Comparison of ENCODE assay signal across 1 cellular context in the genomic region with DNA sequence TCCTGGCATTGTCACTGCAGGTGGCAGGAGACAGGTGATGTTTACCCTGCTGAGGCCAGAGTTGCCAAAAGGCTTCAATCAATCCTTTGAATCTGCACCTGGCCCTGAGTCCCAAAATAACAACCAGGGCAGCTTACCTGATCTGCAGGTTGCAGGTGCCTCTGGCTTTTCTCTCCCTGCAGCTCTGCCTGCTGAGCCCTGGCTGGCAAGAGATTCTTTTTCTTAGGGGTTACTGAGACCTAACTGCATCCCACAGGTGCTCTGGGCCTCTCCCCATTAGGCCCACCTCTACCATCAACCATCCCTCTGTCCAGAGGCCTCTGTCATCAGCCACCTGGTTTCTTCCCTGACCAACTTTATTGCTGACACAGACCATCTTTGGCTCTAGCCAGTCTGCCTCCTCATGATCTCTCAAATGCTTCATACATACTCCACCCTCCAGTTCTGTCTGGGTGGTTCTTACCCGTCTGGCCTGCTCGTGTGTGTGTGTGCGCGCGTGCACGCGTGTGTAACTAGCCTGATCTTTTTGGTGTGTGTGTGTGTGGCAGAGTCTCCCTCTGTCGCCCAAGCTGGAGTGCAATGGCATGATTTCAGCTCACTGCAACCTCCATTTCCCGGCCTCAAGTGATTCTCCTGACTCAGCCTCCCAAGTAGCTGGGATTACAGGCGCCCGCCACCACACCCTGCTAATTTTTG.
TF ChIP-seq lines count a peak whose summit lies in the region.

No MANE protein-coding gene starts in this region.

TF ChIP-seq in WTC11, 78 proteins besides CTCF, POLR2A, EP300 and RAD21 (continued from another document):
- no peak for TF ChIP-seq NFYB (CRISPR knock-in tag; conservative IDR thresholded peaks at IDR 0.05; ENCODE audit: low read depth)
- no peak for TF ChIP-seq ELF4 (CRISPR knock-in tag; IDR thresholded peaks at IDR 0.05; ENCODE audit: low read depth)
- no peak for TF ChIP-seq MAX (CRISPR knock-in tag; IDR thresholded peaks at IDR 0.05)
- TF ChIP-seq, protein P1, sequence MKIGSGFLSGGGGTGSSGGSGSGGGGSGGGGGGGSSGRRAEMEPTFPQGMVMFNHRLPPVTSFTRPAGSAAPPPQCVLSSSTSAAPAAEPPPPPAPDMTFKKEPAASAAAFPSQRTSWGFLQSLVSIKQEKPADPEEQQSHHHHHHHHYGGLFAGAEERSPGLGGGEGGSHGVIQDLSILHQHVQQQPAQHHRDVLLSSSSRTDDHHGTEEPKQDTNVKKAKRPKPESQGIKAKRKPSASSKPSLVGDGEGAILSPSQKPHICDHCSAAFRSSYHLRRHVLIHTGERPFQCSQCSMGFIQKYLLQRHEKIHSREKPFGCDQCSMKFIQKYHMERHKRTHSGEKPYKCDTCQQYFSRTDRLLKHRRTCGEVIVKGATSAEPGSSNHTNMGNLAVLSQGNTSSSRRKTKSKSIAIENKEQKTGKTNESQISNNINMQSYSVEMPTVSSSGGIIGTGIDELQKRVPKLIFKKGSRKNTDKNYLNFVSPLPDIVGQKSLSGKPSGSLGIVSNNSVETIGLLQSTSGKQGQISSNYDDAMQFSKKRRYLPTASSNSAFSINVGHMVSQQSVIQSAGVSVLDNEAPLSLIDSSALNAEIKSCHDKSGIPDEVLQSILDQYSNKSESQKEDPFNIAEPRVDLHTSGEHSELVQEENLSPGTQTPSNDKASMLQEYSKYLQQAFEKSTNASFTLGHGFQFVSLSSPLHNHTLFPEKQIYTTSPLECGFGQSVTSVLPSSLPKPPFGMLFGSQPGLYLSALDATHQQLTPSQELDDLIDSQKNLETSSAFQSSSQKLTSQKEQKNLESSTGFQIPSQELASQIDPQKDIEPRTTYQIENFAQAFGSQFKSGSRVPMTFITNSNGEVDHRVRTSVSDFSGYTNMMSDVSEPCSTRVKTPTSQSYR (CRISPR knock-in tag; IDR thresholded peaks at IDR 0.05), result no peak
- no peak for TF ChIP-seq JAZF1 (CRISPR knock-in tag; IDR thresholded peaks at IDR 0.05)
- no peak for TF ChIP-seq ZNF121 (CRISPR knock-in tag; IDR thresholded peaks at IDR 0.05)
- no peak for TF ChIP-seq ZNF425 (CRISPR knock-in tag; conservative IDR thresholded peaks at IDR 0.05)
